ENCODE assay signal across 29 cellular contexts in genomic region chr17:10598620-10599019, GRCh38. TPM values are rescaled to one million over a fixed set of nuclear protein-coding genes. Genes with fewer than 3 reads are reported as not detected.
"Had no signal": no experiment of that assay in that cellular context is flagged by ENCODE, and none has a peak within 500 bp of the region (broad histone marks: within the 10 kb centered on the region; RNA-seq: fewer than 3 reads in every experiment).

No MANE protein-coding gene starts in this region.

- H3K9me3 Mint-ChIP-seq: activated CD4-positive, alpha-beta memory T cell treated with anti-CD3 and anti-CD28 coated beads, Interleukin-2, amount 10 ng/mL, durations not matched to agents 7 days and 5 days; activated naive CD4-positive, alpha-beta T cell treated with anti-CD3 and anti-CD28 coated beads, Interleukin-2, amount 10 ng/mL, durations not matched to agents 7 days and 5 days; activated naive CD8-positive, alpha-beta T cell treated with anti-CD3 and anti-CD28 coated beads for 36 hours; activated T-helper 17 cell treated with anti-CD3 and anti-CD28 coated beads, Interleukin-2, amount 50 U/mL, for 72 hours had no signal

- H3K4me1 Mint-ChIP-seq: activated CD4-positive, alpha-beta memory T cell treated with anti-CD3 and anti-CD28 coated beads, Interleukin-2, amount 10 ng/mL, durations not matched to agents 7 days and 5 days; activated CD4-positive, alpha-beta T cell treated with anti-CD3 and anti-CD28 coated beads for 36 hours; activated naive CD4-positive, alpha-beta T cell treated with anti-CD3 and anti-CD28 coated beads, Interleukin-2, amount 10 ng/mL, durations not matched to agents 7 days and 5 days; activated naive CD8-positive, alpha-beta T cell treated with anti-CD3 and anti-CD28 coated beads for 36 hours; activated T-helper 17 cell treated with anti-CD3 and anti-CD28 coated beads, Interleukin-2, amount 50 U/mL, for 72 hours had no signal

- H3K36me3 ChIP-seq: breast epithelium, MG63 had no signal

- H3K27ac Mint-ChIP-seq: activated CD4-positive, alpha-beta memory T cell treated with anti-CD3 and anti-CD28 coated beads, Interleukin-2, amount 10 ng/mL, durations not matched to agents 7 days and 5 days; activated CD4-positive, alpha-beta T cell treated with anti-CD3 and anti-CD28 coated beads for 36 hours; activated naive CD4-positive, alpha-beta T cell treated with anti-CD3 and anti-CD28 coated beads, Interleukin-2, amount 10 ng/mL, durations not matched to agents 7 days and 5 days; activated naive CD8-positive, alpha-beta T cell treated with anti-CD3 and anti-CD28 coated beads for 36 hours; activated T-helper 17 cell treated with anti-CD3 and anti-CD28 coated beads, Interleukin-2, amount 50 U/mL, for 72 hours; T-helper 17 cell had no signal

- DNase-seq: activated CD4-positive, alpha-beta memory T cell treated with anti-CD3 and anti-CD28 coated beads, Interleukin-2, amount 10 ng/mL, durations not matched to agents 7 days and 5 days; activated CD4-positive, alpha-beta T cell treated with anti-CD3 and anti-CD28 coated beads for 36 hours; activated CD4-positive, alpha-beta T cell treated with anti-CD3 and anti-CD28 coated beads, Interleukin-2, amount 50 U/mL, for 1 hour; activated gamma-delta T cell treated with Interleukin-2 at 50 U/mL for 16 hours; activated naive CD4-positive, alpha-beta T cell treated with anti-CD3 and anti-CD28 coated beads, Interleukin-2, amount 10 ng/mL, durations not matched to agents 7 days and 5 days; activated naive CD8-positive, alpha-beta T cell treated with anti-CD3 and anti-CD28 coated beads for 36 hours; activated T-cell treated with anti-CD3 and anti-CD28 coated beads for 4 hours; activated T-cell treated with anti-CD3 and anti-CD28 coated beads, Interleukin-2, amount 50 U/mL, for 48 hours; caudate nucleus; IMR-90; KG1; MG63; MV-4-11; NCI-H1092 treated with DMSO at 0.1 percent for 48 hours; NCI-H1417 treated with DMSO at 0.1 percent for 48 hours; NCI-H1694; NCI-H2029; NCI-H2107; NCI-H446; NCI-H526; NCI-H774; SIG-M5; T-helper 17 cell; T-helper 9 cell had no signal

- H3K27me3 ChIP-seq: breast epithelium, MG63 had no signal

- H3K36me3 Mint-ChIP-seq: activated naive CD4-positive, alpha-beta T cell treated with anti-CD3 and anti-CD28 coated beads, Interleukin-2, amount 10 ng/mL, durations not matched to agents 7 days and 5 days; activated naive CD8-positive, alpha-beta T cell treated with anti-CD3 and anti-CD28 coated beads for 36 hours had no signal

- ATAC-seq: activated CD4-positive, alpha-beta T cell treated with anti-CD3 and anti-CD28 coated beads for 36 hours; activated T-helper 17 cell treated with anti-CD3 and anti-CD28 coated beads, Interleukin-2, amount 50 U/mL, for 72 hours; T-helper 17 cell had no signal

- H3K4me1 ChIP-seq: breast epithelium had no signal

- H3K9me3 ChIP-seq: breast epithelium, MG63 had no signal

- H3K4me3 ChIP-seq: breast epithelium, MG63 had no signal

- H3K4me3 Mint-ChIP-seq: activated CD4-positive, alpha-beta memory T cell treated with anti-CD3 and anti-CD28 coated beads, Interleukin-2, amount 10 ng/mL, durations not matched to agents 7 days and 5 days; activated CD4-positive, alpha-beta T cell treated with anti-CD3 and anti-CD28 coated beads for 36 hours; activated naive CD4-positive, alpha-beta T cell treated with anti-CD3 and anti-CD28 coated beads, Interleukin-2, amount 10 ng/mL, durations not matched to agents 7 days and 5 days; activated naive CD8-positive, alpha-beta T cell treated with anti-CD3 and anti-CD28 coated beads for 36 hours; activated T-helper 17 cell treated with anti-CD3 and anti-CD28 coated beads, Interleukin-2, amount 50 U/mL, for 72 hours; T-helper 17 cell had no signal

- H3K27ac ChIP-seq: breast epithelium had no signal

RNA-seq across cellular contexts. Expression of gene MYH2, which starts 49.2 kb away (rescaled TPM):
- total RNA-seq: activated CD4-positive, alpha-beta memory T cell treated with anti-CD3 and anti-CD28 coated beads, Interleukin-2, amount 10 ng/mL, durations not matched to agents 7 days and 5 days; activated CD4-positive, alpha-beta T cell treated with anti-CD3 and anti-CD28 coated beads for 36 hours; activated CD8-positive, alpha-beta memory T cell treated with anti-CD3 and anti-CD28 coated beads for 36 hours; activated naive CD8-positive, alpha-beta T cell treated with anti-CD3 and anti-CD28 coated beads for 36 hours; activated T-helper 17 cell treated with anti-CD3 and anti-CD28 coated beads, Interleukin-2, amount 50 U/mL, for 72 hours; IMR-90; OCI-LY7; RPMI7951; T-helper 17 cell had no signal
- polyA plus RNA-seq: IMR-90 had no signal
